ENCODE assay signal across 1 cellular context in genomic region chr4:107564326-107564725, GRCh38.
TF ChIP-seq lines count a peak whose summit lies in the region.

No MANE protein-coding gene starts in this region.

TF ChIP-seq in H1, 55 proteins besides CTCF, POLR2A, EP300 and RAD21:
- TF ChIP-seq CHD2 (IDR thresholded peaks at IDR 0.05; ENCODE audit: low read length) = no peak
- no peak for TF ChIP-seq TAF7 (optimal IDR thresholded peaks at IDR 0.05; ENCODE audit: borderline replicate concordance, low read depth, low read length)
- TF ChIP-seq KDM5A (IDR thresholded peaks at IDR 0.05; ENCODE audit: low read length) = no peak
- no peak for TF ChIP-seq SP4 (IDR thresholded peaks at IDR 0.05; ENCODE audit: low read length)
- no peak for TF ChIP-seq RNF2 (IDR thresholded peaks at IDR 0.05; ENCODE audit: borderline replicate concordance, low read depth, low read length, missing control alignments, poor library complexity, severe bottlenecking)
- TF ChIP-seq CTBP2 (IDR thresholded peaks at IDR 0.05; ENCODE audit: borderline replicate concordance, insufficient read depth, insufficient read length, low read length) = no peak
- TF ChIP-seq TEAD4 (IDR thresholded peaks at IDR 0.05; ENCODE audit: low read depth, low read length) = no peak
- TF ChIP-seq SIRT6 (IDR thresholded peaks at IDR 0.05; ENCODE audit: low read length) = no peak
- TF ChIP-seq RBBP5 (IDR thresholded peaks at IDR 0.05; ENCODE audit: borderline replicate concordance, low read depth, low read length) = no peak
- no peak for TF ChIP-seq RXRA (IDR thresholded peaks at IDR 0.05; ENCODE audit: insufficient read depth, low read depth, low read length)
- TF ChIP-seq ATF3 (IDR thresholded peaks at IDR 0.05; ENCODE audit: insufficient read depth, low read depth, low read length) = no peak
- TF ChIP-seq SRF (IDR thresholded peaks at IDR 0.05; ENCODE audit: low read depth, low read length) = no peak
- TF ChIP-seq HDAC2 (IDR thresholded peaks at IDR 0.05; ENCODE audit: borderline replicate concordance in 1 of 2, low read depth in 2 of 2, low read length in 2 of 2) = no peak
- no peak for TF ChIP-seq RFX5 (IDR thresholded peaks at IDR 0.05; ENCODE audit: borderline replicate concordance, low read depth, low read length)
- TF ChIP-seq FOSL1 (IDR thresholded peaks at IDR 0.05; ENCODE audit: insufficient read depth, low read depth, low read length) = no peak
